ENCODE assay signal across 1 cellular context in the genomic region with DNA sequence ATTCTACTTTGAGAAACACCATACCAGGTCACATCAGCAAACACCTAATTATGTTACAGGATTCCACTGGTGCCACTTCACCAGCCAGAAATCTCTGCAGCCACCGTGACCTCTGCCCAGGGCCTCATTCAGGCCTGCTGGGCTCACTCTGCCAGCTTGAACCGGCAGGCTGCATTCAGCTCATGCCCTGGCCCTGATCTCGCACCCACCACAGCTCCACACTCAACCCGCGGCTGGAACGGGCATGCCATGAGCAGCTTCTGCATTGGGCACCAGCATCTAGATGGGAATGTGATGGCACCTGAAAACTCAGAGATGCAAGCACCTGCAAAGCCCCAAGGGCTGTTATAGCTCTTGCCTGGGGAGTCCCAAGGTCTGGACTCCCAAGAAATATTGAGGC.
TF ChIP-seq lines count a peak whose summit lies in the region.

No MANE protein-coding gene starts in this region.

TF ChIP-seq in H1, 55 proteins besides CTCF, POLR2A, EP300 and RAD21 (continued from another document):
- TF ChIP-seq, protein P1, sequence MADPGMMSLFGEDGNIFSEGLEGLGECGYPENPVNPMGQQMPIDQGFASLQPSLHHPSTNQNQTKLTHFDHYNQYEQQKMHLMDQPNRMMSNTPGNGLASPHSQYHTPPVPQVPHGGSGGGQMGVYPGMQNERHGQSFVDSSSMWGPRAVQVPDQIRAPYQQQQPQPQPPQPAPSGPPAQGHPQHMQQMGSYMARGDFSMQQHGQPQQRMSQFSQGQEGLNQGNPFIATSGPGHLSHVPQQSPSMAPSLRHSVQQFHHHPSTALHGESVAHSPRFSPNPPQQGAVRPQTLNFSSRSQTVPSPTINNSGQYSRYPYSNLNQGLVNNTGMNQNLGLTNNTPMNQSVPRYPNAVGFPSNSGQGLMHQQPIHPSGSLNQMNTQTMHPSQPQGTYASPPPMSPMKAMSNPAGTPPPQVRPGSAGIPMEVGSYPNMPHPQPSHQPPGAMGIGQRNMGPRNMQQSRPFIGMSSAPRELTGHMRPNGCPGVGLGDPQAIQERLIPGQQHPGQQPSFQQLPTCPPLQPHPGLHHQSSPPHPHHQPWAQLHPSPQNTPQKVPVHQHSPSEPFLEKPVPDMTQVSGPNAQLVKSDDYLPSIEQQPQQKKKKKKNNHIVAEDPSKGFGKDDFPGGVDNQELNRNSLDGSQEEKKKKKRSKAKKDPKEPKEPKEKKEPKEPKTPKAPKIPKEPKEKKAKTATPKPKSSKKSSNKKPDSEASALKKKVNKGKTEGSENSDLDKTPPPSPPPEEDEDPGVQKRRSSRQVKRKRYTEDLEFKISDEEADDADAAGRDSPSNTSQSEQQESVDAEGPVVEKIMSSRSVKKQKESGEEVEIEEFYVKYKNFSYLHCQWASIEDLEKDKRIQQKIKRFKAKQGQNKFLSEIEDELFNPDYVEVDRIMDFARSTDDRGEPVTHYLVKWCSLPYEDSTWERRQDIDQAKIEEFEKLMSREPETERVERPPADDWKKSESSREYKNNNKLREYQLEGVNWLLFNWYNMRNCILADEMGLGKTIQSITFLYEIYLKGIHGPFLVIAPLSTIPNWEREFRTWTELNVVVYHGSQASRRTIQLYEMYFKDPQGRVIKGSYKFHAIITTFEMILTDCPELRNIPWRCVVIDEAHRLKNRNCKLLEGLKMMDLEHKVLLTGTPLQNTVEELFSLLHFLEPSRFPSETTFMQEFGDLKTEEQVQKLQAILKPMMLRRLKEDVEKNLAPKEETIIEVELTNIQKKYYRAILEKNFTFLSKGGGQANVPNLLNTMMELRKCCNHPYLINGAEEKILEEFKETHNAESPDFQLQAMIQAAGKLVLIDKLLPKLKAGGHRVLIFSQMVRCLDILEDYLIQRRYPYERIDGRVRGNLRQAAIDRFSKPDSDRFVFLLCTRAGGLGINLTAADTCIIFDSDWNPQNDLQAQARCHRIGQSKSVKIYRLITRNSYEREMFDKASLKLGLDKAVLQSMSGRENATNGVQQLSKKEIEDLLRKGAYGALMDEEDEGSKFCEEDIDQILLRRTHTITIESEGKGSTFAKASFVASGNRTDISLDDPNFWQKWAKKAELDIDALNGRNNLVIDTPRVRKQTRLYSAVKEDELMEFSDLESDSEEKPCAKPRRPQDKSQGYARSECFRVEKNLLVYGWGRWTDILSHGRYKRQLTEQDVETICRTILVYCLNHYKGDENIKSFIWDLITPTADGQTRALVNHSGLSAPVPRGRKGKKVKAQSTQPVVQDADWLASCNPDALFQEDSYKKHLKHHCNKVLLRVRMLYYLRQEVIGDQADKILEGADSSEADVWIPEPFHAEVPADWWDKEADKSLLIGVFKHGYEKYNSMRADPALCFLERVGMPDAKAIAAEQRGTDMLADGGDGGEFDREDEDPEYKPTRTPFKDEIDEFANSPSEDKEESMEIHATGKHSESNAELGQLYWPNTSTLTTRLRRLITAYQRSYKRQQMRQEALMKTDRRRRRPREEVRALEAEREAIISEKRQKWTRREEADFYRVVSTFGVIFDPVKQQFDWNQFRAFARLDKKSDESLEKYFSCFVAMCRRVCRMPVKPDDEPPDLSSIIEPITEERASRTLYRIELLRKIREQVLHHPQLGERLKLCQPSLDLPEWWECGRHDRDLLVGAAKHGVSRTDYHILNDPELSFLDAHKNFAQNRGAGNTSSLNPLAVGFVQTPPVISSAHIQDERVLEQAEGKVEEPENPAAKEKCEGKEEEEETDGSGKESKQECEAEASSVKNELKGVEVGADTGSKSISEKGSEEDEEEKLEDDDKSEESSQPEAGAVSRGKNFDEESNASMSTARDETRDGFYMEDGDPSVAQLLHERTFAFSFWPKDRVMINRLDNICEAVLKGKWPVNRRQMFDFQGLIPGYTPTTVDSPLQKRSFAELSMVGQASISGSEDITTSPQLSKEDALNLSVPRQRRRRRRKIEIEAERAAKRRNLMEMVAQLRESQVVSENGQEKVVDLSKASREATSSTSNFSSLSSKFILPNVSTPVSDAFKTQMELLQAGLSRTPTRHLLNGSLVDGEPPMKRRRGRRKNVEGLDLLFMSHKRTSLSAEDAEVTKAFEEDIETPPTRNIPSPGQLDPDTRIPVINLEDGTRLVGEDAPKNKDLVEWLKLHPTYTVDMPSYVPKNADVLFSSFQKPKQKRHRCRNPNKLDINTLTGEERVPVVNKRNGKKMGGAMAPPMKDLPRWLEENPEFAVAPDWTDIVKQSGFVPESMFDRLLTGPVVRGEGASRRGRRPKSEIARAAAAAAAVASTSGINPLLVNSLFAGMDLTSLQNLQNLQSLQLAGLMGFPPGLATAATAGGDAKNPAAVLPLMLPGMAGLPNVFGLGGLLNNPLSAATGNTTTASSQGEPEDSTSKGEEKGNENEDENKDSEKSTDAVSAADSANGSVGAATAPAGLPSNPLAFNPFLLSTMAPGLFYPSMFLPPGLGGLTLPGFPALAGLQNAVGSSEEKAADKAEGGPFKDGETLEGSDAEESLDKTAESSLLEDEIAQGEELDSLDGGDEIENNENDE (IDR thresholded peaks at IDR 0.05; ENCODE audit: insufficient replicate concordance, low read length) = no peak
- TF ChIP-seq RBBP5 (IDR thresholded peaks at IDR 0.05; ENCODE audit: borderline replicate concordance, low read depth, low read length) (no peak), NRF1 (IDR thresholded peaks at IDR 0.05; ENCODE audit: low read depth, low read length) (no peak), RFX5 (IDR thresholded peaks at IDR 0.05; ENCODE audit: borderline replicate concordance, low read depth, low read length) (no peak), CBX8 (IDR thresholded peaks at IDR 0.05; ENCODE audit: borderline replicate concordance, low read depth, low read length) (no peak), YY1 (IDR thresholded peaks at IDR 0.05; ENCODE audit: low read depth, low read length) (no peak)
